Comparison of ENCODE assay signal across 1 cellular context in the genomic region with DNA sequence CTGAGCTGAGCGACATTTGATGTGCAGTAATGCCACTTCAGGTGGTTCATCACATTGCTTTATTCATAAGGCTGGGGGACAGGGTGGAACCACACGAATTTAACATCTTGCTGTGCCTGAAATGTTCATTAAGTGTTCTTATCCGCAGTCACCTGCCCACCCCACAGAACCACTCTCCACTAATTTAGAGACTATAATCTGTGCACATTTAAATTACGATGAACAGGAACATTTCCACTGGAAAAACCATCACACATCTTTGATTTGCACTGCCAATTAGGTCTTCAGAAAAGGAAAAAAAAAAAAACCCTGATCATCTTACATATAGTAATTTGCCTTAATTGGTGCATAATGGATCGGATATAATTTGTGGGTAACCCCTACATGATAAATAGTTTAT.
TF ChIP-seq lines count a peak whose summit lies in the region.

No MANE protein-coding gene starts in this region.

TF ChIP-seq in endothelial cell of umbilical vein, 7 proteins besides CTCF, POLR2A, EP300 and RAD21:
- TF ChIP-seq FOS (IDR thresholded peaks at IDR 0.05; ENCODE audit: borderline replicate concordance, insufficient read depth, low read length) (no peak), POLR2AphosphoS5 (IDR thresholded peaks at IDR 0.05; ENCODE audit: insufficient read depth, low read depth, low read length) (no peak), MYC (IDR thresholded peaks at IDR 0.05; ENCODE audit: low read depth, low read length) (no peak), GATA2 (IDR thresholded peaks at IDR 0.05; ENCODE audit: insufficient read depth, insufficient read length, low read depth, low read length) (no peak), EZH2 (IDR thresholded peaks at IDR 0.05; ENCODE audit: borderline replicate concordance, low read depth, low read length, severe bottlenecking) (no peak), JUN (IDR thresholded peaks at IDR 0.05; ENCODE audit: borderline replicate concordance, insufficient read depth, insufficient read length, low read depth) (no peak), MAX (IDR thresholded peaks at IDR 0.05; ENCODE audit: insufficient read depth, insufficient read length) (no peak)
